Comparison of ENCODE assay signal across 22 cellular contexts in genomic region chr11:91790346-91790745, GRCh38.
DNase-seq lines count a peak whose midpoint lies in the region; ATAC-seq and TF ChIP-seq lines count a peak whose summit lies in the region.
"Had no signal": no experiment of that assay in that cellular context is flagged by ENCODE, and none has a peak within 500 bp of the region (broad histone marks: within the 10 kb centered on the region; RNA-seq: fewer than 3 reads in every experiment).

No MANE protein-coding gene starts in this region.

- no peak overlapping the region for H3K4me3 ChIP-seq in trophoblast cell (ENCODE audit: low read depth, low read length)
- no peak overlapping the region for H3K4me3 ChIP-seq in lower lobe of right lung
- H3K4me3 ChIP-seq: ascending aorta, heart right ventricle, left lung, tibial nerve had no signal

- H3K4ac ChIP-seq in trophoblast cell (ENCODE audit: low read depth, low read length): no peak overlapping the region

- intact Hi-C loops in lower lobe of right lung (cut with DNase I): no loop called here

- H3K9me3 Mint-ChIP-seq in glutamatergic neuron (ENCODE audit: unreplicated experiment): peaks cover 6% of the 10 kb centered on the region
- H3K9me3 Mint-ChIP-seq: stimulated activated naive CD8-positive, alpha-beta T cell treated with anti-CD3 and anti-CD28 coated beads, Interleukin-15, Interleukin-2, amounts not matched to agents 100 ng/mL and 50 ng/mL, for 24 hours had no signal

- WGBS in trophoblast cell (ENCODE audit: extremely low coverage, insufficient coverage, insufficient read length): no CpG with 5 or more reads among the region's 3 CpGs

- H3K14ac ChIP-seq in trophoblast cell (ENCODE audit: low read length): no peak overlapping the region

- H3K79me1 ChIP-seq in trophoblast cell (ENCODE audit: low read length): peaks cover 11% of the 10 kb centered on the region

- ATAC-seq in lower lobe of right lung: no peak
- ATAC-seq: activated T-cell treated with anti-CD3 and anti-CD28 coated beads, Interleukin-2, amount 50 U/mL, for 72 hours; heart right ventricle; left lung had no signal

- H3K79me2 ChIP-seq in trophoblast cell (ENCODE audit: control insufficient read depth, insufficient read depth, low read length, poor library complexity): peaks cover 2% of the 10 kb centered on the region

- no peak overlapping the region for H4K12ac ChIP-seq in trophoblast cell (ENCODE audit: low read depth, low read length)

- peak overlapping the region; percentile 37 for H3K4me3 Mint-ChIP-seq in glutamatergic neuron (ENCODE audit: unreplicated experiment)
- H3K4me3 Mint-ChIP-seq: activated naive CD8-positive, alpha-beta T cell; activated T-cell treated with anti-CD3 and anti-CD28 coated beads, Interleukin-2, amount 50 U/mL, for 72 hours; IgD-negative memory B cell; stimulated activated naive CD8-positive, alpha-beta T cell treated with anti-CD3 and anti-CD28 coated beads, Interleukin-15, Interleukin-2, amounts not matched to agents 100 ng/mL and 50 ng/mL, for 24 hours had no signal

- peaks cover 4% of the 10 kb centered on the region for H3K27me3 Mint-ChIP-seq in glutamatergic neuron (ENCODE audit: unreplicated experiment)
- H3K27me3 Mint-ChIP-seq: activated naive CD8-positive, alpha-beta T cell; IgD-negative memory B cell; stimulated activated naive CD8-positive, alpha-beta T cell treated with anti-CD3 and anti-CD28 coated beads, Interleukin-15, Interleukin-2, amounts not matched to agents 100 ng/mL and 50 ng/mL, for 24 hours had no signal

- no peak overlapping the region for H3K23ac ChIP-seq in trophoblast cell (ENCODE audit: low read length)

- H3K27me3 ChIP-seq in trophoblast cell (ENCODE audit: insufficient read depth, low read length): no peaks in the 10 kb centered on the region
- no peaks in the 10 kb centered on the region for H3K27me3 ChIP-seq in lower lobe of right lung (ENCODE audit: low read depth)
- H3K27me3 ChIP-seq: ascending aorta, heart right ventricle, left lung, tibial nerve had no signal

- no peak overlapping the region for H4K8ac ChIP-seq in trophoblast cell (ENCODE audit: low read depth, low read length)

- DNase-seq in NCI-H1694 (lab: John Stamatoyannopoulos, UW) (peak; percentile 6), NCI-H1694 treated with DMSO at 0.1 percent for 48 hours (lab: John Stamatoyannopoulos, UW) (no peak), NCI-H446 treated with DMSO at 0.1 percent for 48 hours (lab: John Stamatoyannopoulos, UW) (peak; percentile 13), glutamatergic neuron (peak; percentile 48), trophoblast cell (no peak), lower lobe of right lung (no peak), SW 1271 (lab: John Stamatoyannopoulos, UW) (no peak)
- DNase-seq in NK-92 treated with Interleukin-12 subunit alpha and Interleukin-12 subunit beta, amount 100 ng/mL, for 24 hours (lab: John Stamatoyannopoulos, UW): no peak
- DNase-seq: 8988T; activated T-cell treated with anti-CD3 and anti-CD28 coated beads, Interleukin-2, amount 50 U/mL, for 72 hours; AML-193; HCEC 1CT; heart right ventricle; left lung; NCI-H187; NCI-H345; RPMI8226 had no signal

- H3K36me3 Mint-ChIP-seq in glutamatergic neuron (ENCODE audit: unreplicated experiment): no peaks in the 10 kb centered on the region
- H3K36me3 Mint-ChIP-seq: activated naive CD8-positive, alpha-beta T cell; IgD-negative memory B cell had no signal

- peak overlapping the region; percentile 31 for H3K4me2 ChIP-seq in trophoblast cell (ENCODE audit: low read length)

- no peak overlapping the region for H2BK5ac ChIP-seq in trophoblast cell (ENCODE audit: low read depth, low read length, poor library complexity)

- H2AK5ac ChIP-seq in trophoblast cell (ENCODE audit: low read length): no peak overlapping the region

- no peak overlapping the region for H4K91ac ChIP-seq in trophoblast cell (ENCODE audit: low read depth, low read length)

- no peaks in the 10 kb centered on the region for H3K9me3 ChIP-seq in trophoblast cell (ENCODE audit: insufficient read depth, low read depth, low read length)
- no peaks in the 10 kb centered on the region for H3K9me3 ChIP-seq in lower lobe of right lung
- H3K9me3 ChIP-seq: ascending aorta, left lung, tibial nerve had no signal

- H3K36me3 ChIP-seq in trophoblast cell (ENCODE audit: control insufficient read depth in 1 of 2, insufficient read depth in 2 of 2, low read length in 2 of 2) (no peaks in the 10 kb centered on the region), lower lobe of right lung (no peaks in the 10 kb centered on the region)
- H3K36me3 ChIP-seq: ascending aorta, heart right ventricle, left lung, tibial nerve had no signal

- no peak overlapping the region for H3K9ac ChIP-seq in trophoblast cell (ENCODE audit: low read length)

- H3K4me1 Mint-ChIP-seq in glutamatergic neuron (ENCODE audit: low read depth, unreplicated experiment): peaks cover 23% of the 10 kb centered on the region
- H3K4me1 Mint-ChIP-seq: IgD-negative memory B cell had no signal

- TF ChIP-seq CTCF in glutamatergic neuron (IDR thresholded peaks at IDR 0.05; ENCODE audit: partially characterized antibody, unreplicated experiment) (no peak), lower lobe of right lung (IDR thresholded peaks at IDR 0.05) (no peak)

- no peak overlapping the region for H2BK120ac ChIP-seq in trophoblast cell (ENCODE audit: insufficient read depth, low read length, poor library complexity)

- no peak overlapping the region for H3K18ac ChIP-seq in trophoblast cell (ENCODE audit: low read length)

- H2BK12ac ChIP-seq in trophoblast cell (ENCODE audit: low read length): no peak overlapping the region

- H3K4me1 ChIP-seq in trophoblast cell (ENCODE audit: control insufficient read depth in 1 of 2, insufficient read depth in 2 of 2, low read length in 2 of 2) (peaks cover 7 to 13% of the 10 kb centered on the region in 2 experiments), lower lobe of right lung (no peaks in the 10 kb centered on the region)
- H3K4me1 ChIP-seq: ascending aorta, left lung had no signal

- H2AFZ ChIP-seq in trophoblast cell (ENCODE audit: insufficient read depth, low read length, poor library complexity): no peak overlapping the region

- peak overlapping the region; percentile 91 for H3K27ac Mint-ChIP-seq in glutamatergic neuron (ENCODE audit: unreplicated experiment)
- H3K27ac Mint-ChIP-seq: activated naive CD8-positive, alpha-beta T cell; activated T-cell treated with anti-CD3 and anti-CD28 coated beads, Interleukin-2, amount 50 U/mL, for 72 hours; IgD-negative memory B cell; stimulated activated naive CD8-positive, alpha-beta T cell treated with anti-CD3 and anti-CD28 coated beads, Interleukin-15, Interleukin-2, amounts not matched to agents 100 ng/mL and 50 ng/mL, for 24 hours had no signal

- H3K27ac ChIP-seq in trophoblast cell (ENCODE audit: low read depth, low read length) (peak overlapping the region; percentile 56), lower lobe of right lung (no peak overlapping the region)
- H3K27ac ChIP-seq: ascending aorta, heart right ventricle, left lung, tibial nerve had no signal

Comparison
In these comparisons a context has a peak if more than half of its experiments do, and no peak if none do; other contexts are left out.
1. DNase-seq: peak in NCI-H1694 (single experiment), NCI-H446 treated with DMSO at 0.1 percent for 48 hours (single experiment) and glutamatergic neuron (single experiment); none in NCI-H1694 treated with DMSO at 0.1 percent for 48 hours (single experiment), trophoblast cell (0 of 2), lower lobe of right lung (single experiment), NK-92 treated with Interleukin-12 subunit alpha and Interleukin-12 subunit beta, amount 100 ng/mL, for 24 hours (single experiment) and SW 1271 (0 of 2).